In the genomic region with DNA sequence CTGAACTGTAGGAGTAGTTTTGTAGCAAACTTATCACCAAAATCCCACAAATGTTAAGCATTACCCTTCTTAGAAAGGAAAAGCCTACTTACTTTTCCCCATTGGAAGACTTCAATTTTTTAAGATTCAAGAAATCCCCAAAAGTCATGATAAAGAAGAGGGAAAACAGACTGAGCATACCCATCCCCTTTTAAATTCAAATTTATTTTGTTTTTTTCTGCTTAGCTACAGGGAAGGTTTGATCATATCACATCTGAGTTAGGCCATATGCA, we compare ENCODE assay signal across 8 cellular contexts.
DNase-seq lines count a peak whose midpoint lies in the region; ATAC-seq and TF ChIP-seq lines count a peak whose summit lies in the region.

No MANE protein-coding gene starts in this region.

- H2BK5ac ChIP-seq in IMR-90 (ENCODE audit: low read depth, low read length, poor library complexity, severe bottlenecking), result peak overlapping the region; percentile 100

- no peaks in the 10 kb centered on the region for H3K9me3 ChIP-seq in IMR-90 (ENCODE audit: control insufficient read depth, insufficient read depth, low read length)
- no peaks in the 10 kb centered on the region for H3K9me3 ChIP-seq in iPS-18a (ENCODE audit: control insufficient read depth, low read depth, low read length)

- no peaks in the 10 kb centered on the region for H3K27me3 Mint-ChIP-seq in activated T-helper 17 cell treated with anti-CD3 and anti-CD28 coated beads, Interleukin-2, amount 50 U/mL, for 72 hours
- peaks cover 9% of the 10 kb centered on the region for H3K27me3 Mint-ChIP-seq in stimulated activated memory B cell treated with anti-CD40 and anti-IgM and Interleukin-4, amounts not matched to agents 10 μg/mL and 1 μg/mL and 100 μg/mL, for 72 hours

- H3K9me3 Mint-ChIP-seq in activated T-helper 17 cell treated with anti-CD3 and anti-CD28 coated beads, Interleukin-2, amount 50 U/mL, for 72 hours, result no peaks in the 10 kb centered on the region
- H3K9me3 Mint-ChIP-seq in stimulated activated memory B cell treated with anti-CD40 and anti-IgM and Interleukin-4, amounts not matched to agents 10 μg/mL and 1 μg/mL and 100 μg/mL, for 72 hours, result no peaks in the 10 kb centered on the region

- peak overlapping the region; percentile 43 for H3K9ac ChIP-seq in IMR-90 (ENCODE audit: low read depth, low read length)
- peak overlapping the region; percentile 21 for H3K9ac ChIP-seq in iPS-18a (ENCODE audit: low read length)

- ATAC-seq in IMR-90 (ENCODE audit: low read depth), result no peak
- ATAC-seq in activated T-helper 17 cell treated with anti-CD3 and anti-CD28 coated beads, Interleukin-2, amount 50 U/mL, for 72 hours (replicated peaks), result no peak
- no peak for ATAC-seq in stimulated activated memory B cell treated with anti-CD40 and anti-IgM and Interleukin-4, amounts not matched to agents 10 μg/mL and 1 μg/mL and 100 μg/mL, for 72 hours

- no peak for TF ChIP-seq RAD21 in IMR-90 (IDR thresholded peaks at IDR 0.05; ENCODE audit: low read length)

- peaks cover 0 to 17% of the 10 kb centered on the region in 2 experiments; a peak in 2 of 4 replicates for H3K79me1 ChIP-seq in IMR-90 (ENCODE audit: low read depth in 1 of 2, low read length in 2 of 2)

- H3K27me3 ChIP-seq in IMR-90 (ENCODE audit: control insufficient read depth, insufficient read depth, low read length), result no peaks in the 10 kb centered on the region
- no peaks in the 10 kb centered on the region for H3K27me3 ChIP-seq in iPS-18a (ENCODE audit: control insufficient read depth, insufficient read depth, low read length)

- H3K4me3 Mint-ChIP-seq in activated T-helper 17 cell treated with anti-CD3 and anti-CD28 coated beads, Interleukin-2, amount 50 U/mL, for 72 hours, result peak overlapping the region; percentile 73
- H3K4me3 Mint-ChIP-seq in stimulated activated memory B cell treated with anti-CD40 and anti-IgM and Interleukin-4, amounts not matched to agents 10 μg/mL and 1 μg/mL and 100 μg/mL, for 72 hours, result no peak overlapping the region

- H3K23ac ChIP-seq in IMR-90 (ENCODE audit: low read depth, low read length), result peak overlapping the region; percentile 97; the same call in 1 of the 2 replicates

- H2AFZ ChIP-seq in IMR-90 (replicated peaks; ENCODE audit: low read length, poor library complexity), result no peak overlapping the region

- peak overlapping the region; percentile 46 for H2AK9ac ChIP-seq in IMR-90 (replicated peaks; ENCODE audit: low read depth, low read length, poor library complexity)

- H2BK20ac ChIP-seq in IMR-90 (ENCODE audit: low read depth, low read length), result peak overlapping the region; percentile 99

- CTCF ChIA-PET in IMR-90 (lab: Yijun Ruan, JAX), result interaction anchor here (0.7 to 2.0 kb wide), 3 partner anchors 28 to 41 kb away, joined by 4 to 6 read pairs (median 5); no protein-coding TSS in a partner anchor

- TF ChIP-seq POLR2A in IMR-90 (IDR thresholded peaks at IDR 0.05; ENCODE audit: low read depth, low read length), result no peak; the same call in 1 of the 2 replicates

- peaks cover 15% of the 10 kb centered on the region for H3K4me1 Mint-ChIP-seq in activated T-helper 17 cell treated with anti-CD3 and anti-CD28 coated beads, Interleukin-2, amount 50 U/mL, for 72 hours
- peaks cover 12% of the 10 kb centered on the region for H3K4me1 Mint-ChIP-seq in stimulated activated memory B cell treated with anti-CD40 and anti-IgM and Interleukin-4, amounts not matched to agents 10 μg/mL and 1 μg/mL and 100 μg/mL, for 72 hours

- peak overlapping the region; percentile 46; the same call in 1 of the 2 replicates for H2AK5ac ChIP-seq in IMR-90 (ENCODE audit: low read depth, low read length)

- POLR2A ChIA-PET in IMR-90 (lab: Charles Lee; ENCODE audit: unreplicated experiment), result interaction anchor here (0.7 to 2.7 kb wide), 7 partner anchors 19 to 376 kb away, joined by 3 to 14 read pairs (median 5); no protein-coding TSS in a partner anchor

- intact Hi-C loops in IMR-90 (cut with micrococcal nuclease), result loop anchor here (1.0 kb wide), 3 partner anchors 21 to 176 kb away; no protein-coding TSS in a partner anchor

- peak overlapping the region; percentile 74 for H4K5ac ChIP-seq in IMR-90 (ENCODE audit: low read depth, low read length)

- H3K27ac Mint-ChIP-seq in activated T-helper 17 cell treated with anti-CD3 and anti-CD28 coated beads, Interleukin-2, amount 50 U/mL, for 72 hours, result peak overlapping the region; percentile 91
- H3K27ac Mint-ChIP-seq in stimulated activated memory B cell treated with anti-CD40 and anti-IgM and Interleukin-4, amounts not matched to agents 10 μg/mL and 1 μg/mL and 100 μg/mL, for 72 hours, result peak overlapping the region; percentile 42

- H3K18ac ChIP-seq in IMR-90 (ENCODE audit: low read depth, low read length), result peak overlapping the region; percentile 99

- H3K4me1 ChIP-seq in IMR-90 (ENCODE audit: control insufficient read depth, insufficient read depth, low read length) (peaks cover 25% of the 10 kb centered on the region), iPS-18a (ENCODE audit: control insufficient read depth, low read depth, low read length) (peaks cover 27% of the 10 kb centered on the region)

- H4K91ac ChIP-seq in IMR-90 (ENCODE audit: insufficient read depth, low read depth, low read length), result peak overlapping the region; percentile 96

- H4K8ac ChIP-seq in IMR-90 (ENCODE audit: low read depth in 2 of 2, low read length in 2 of 2), result peak overlapping the region; percentile 12 to 95

- peak overlapping the region; percentile 82; the same call in 2 of the 3 replicates for H2BK15ac ChIP-seq in IMR-90 (ENCODE audit: low read depth, low read length)

- TF ChIP-seq CTCF in IMR-90 (conservative IDR thresholded peaks at IDR 0.05; ENCODE audit: low read depth, low read length), result no peak

- H3K27ac ChIP-seq in IMR-90 (ENCODE audit: insufficient read depth, low read length) (peak overlapping the region; percentile 96), iPS-18a (ENCODE audit: low read length) (peak overlapping the region; percentile 65), substantia nigra (ENCODE audit: low read depth, low read length, poor library complexity, severe bottlenecking) (no peak overlapping the region)

- peak overlapping the region; percentile 99 for H3K14ac ChIP-seq in IMR-90 (replicated peaks; ENCODE audit: low read depth, low read length)

- peak overlapping the region; percentile 99 for H3K4ac ChIP-seq in IMR-90 (ENCODE audit: low read depth, low read length)

- H3K4me3 ChIP-seq in IMR-90 (ENCODE audit: insufficient read depth, low read depth, low read length) (peak overlapping the region; percentile 29; the same call in 1 of the 2 replicates), iPS-18a (ENCODE audit: low read length) (no peak overlapping the region)

- in situ Hi-C loops in IMR-90 (cut with MboI; ENCODE audit: low sequenced_read_pairs), result loop anchor here (25.0 kb wide), 1 partner anchor 637 kb away; no protein-coding TSS in a partner anchor
- in situ Hi-C loops in G401 (cut with HindIII; ENCODE audit: low sequenced_read_pairs), result no loop called here

- H3K36me3 Mint-ChIP-seq in activated T-helper 17 cell treated with anti-CD3 and anti-CD28 coated beads, Interleukin-2, amount 50 U/mL, for 72 hours (ENCODE audit: low read depth), result peaks cover 6% of the 10 kb centered on the region
- no peaks in the 10 kb centered on the region for H3K36me3 Mint-ChIP-seq in stimulated activated memory B cell treated with anti-CD40 and anti-IgM and Interleukin-4, amounts not matched to agents 10 μg/mL and 1 μg/mL and 100 μg/mL, for 72 hours

- H2BK120ac ChIP-seq in IMR-90 (ENCODE audit: low read depth, low read length), result peak overlapping the region; percentile 100

- H3K36me3 ChIP-seq in IMR-90 (ENCODE audit: control insufficient read depth, insufficient read depth, low read length) (no peaks in the 10 kb centered on the region), iPS-18a (ENCODE audit: control insufficient read depth, low read depth, low read length) (no peaks in the 10 kb centered on the region)

- dilution Hi-C loops in IMR-90 (cut with HindIII; ENCODE audit: low sequenced_read_pairs, unreplicated experiment), result no loop called here

- H3K4me2 ChIP-seq in IMR-90 (ENCODE audit: low read depth, low read length), result peak overlapping the region; percentile 36

- TSS peak; percentile 44 for BruUV-seq in IMR-90 (replicated peaks; lab: Mats Ljungman, UMichigan)

- H4K20me1 ChIP-seq in IMR-90 (ENCODE audit: insufficient read depth, low read length), result no peaks in the 10 kb centered on the region

- H3K9me1 ChIP-seq in IMR-90 (ENCODE audit: insufficient read depth, low read length), result peaks cover 15% of the 10 kb centered on the region

- DNase-seq in IMR-90 (no peak), G401 (ENCODE audit: low spot score) (no peak), substantia nigra (lab: John Stamatoyannopoulos, UW) (no peak), mesenteric fat pad (ENCODE audit: low spot score) (no peak)
- no peak for DNase-seq in activated effector memory CD4-positive, alpha-beta T cell treated with Interleukin-2 at 50 U/mL for 16 hours

- peak overlapping the region; percentile 98 for H3K56ac ChIP-seq in IMR-90 (ENCODE audit: extremely low read depth, insufficient read depth, low read length)

TF ChIP-seq in IMR-90, 13 proteins besides CTCF, POLR2A, EP300 and RAD21:
- TF ChIP-seq FOS (IDR thresholded peaks at IDR 0.05; ENCODE audit: low read depth, low read length), result no peak
- TF ChIP-seq, protein P1, sequence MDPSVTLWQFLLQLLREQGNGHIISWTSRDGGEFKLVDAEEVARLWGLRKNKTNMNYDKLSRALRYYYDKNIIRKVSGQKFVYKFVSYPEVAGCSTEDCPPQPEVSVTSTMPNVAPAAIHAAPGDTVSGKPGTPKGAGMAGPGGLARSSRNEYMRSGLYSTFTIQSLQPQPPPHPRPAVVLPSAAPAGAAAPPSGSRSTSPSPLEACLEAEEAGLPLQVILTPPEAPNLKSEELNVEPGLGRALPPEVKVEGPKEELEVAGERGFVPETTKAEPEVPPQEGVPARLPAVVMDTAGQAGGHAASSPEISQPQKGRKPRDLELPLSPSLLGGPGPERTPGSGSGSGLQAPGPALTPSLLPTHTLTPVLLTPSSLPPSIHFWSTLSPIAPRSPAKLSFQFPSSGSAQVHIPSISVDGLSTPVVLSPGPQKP (IDR thresholded peaks at IDR 0.05; ENCODE audit: borderline replicate concordance, low read depth, low read length), result no peak
- no peak for TF ChIP-seq MAFK (IDR thresholded peaks at IDR 0.05; ENCODE audit: low read depth, low read length)
- TF ChIP-seq MXI1 (IDR thresholded peaks at IDR 0.05; ENCODE audit: borderline replicate concordance, low read depth, low read length), result no peak
